ENCODE assay signal across 11 cellular contexts in genomic region chr2:216217904-216218260, GRCh38.
DNase-seq lines count a peak whose midpoint lies in the region; ATAC-seq and TF ChIP-seq lines count a peak whose summit lies in the region.
"Had no signal": no experiment of that assay in that cellular context is flagged by ENCODE, and none has a peak within 500 bp of the region (broad histone marks: within the 10 kb centered on the region; RNA-seq: fewer than 3 reads in every experiment).

No MANE protein-coding gene starts in this region.

- peak overlapping the region; percentile 76 for H3K27ac Mint-ChIP-seq in activated CD4-positive, alpha-beta T cell treated with anti-CD3 and anti-CD28 coated beads, Interleukin-2, amount 10 ng/mL, durations not matched to agents 24 days and 14 days
- H3K27ac Mint-ChIP-seq in T-helper 1 cell treated with Interleukin-12 subunit alpha and Interleukin-12 subunit beta and Interleukin-4 antibody, amounts not matched to agents 30 μg/mL and 1 μg/mL, for 36 hours, result peak overlapping the region; percentile 73

- H2AFZ ChIP-seq in osteoblast (ENCODE audit: low read length), result peak overlapping the region; percentile 18

- no peaks in the 10 kb centered on the region for H4K20me1 ChIP-seq in osteoblast (ENCODE audit: insufficient read depth, low read length)

- H3K9me3 Mint-ChIP-seq in activated CD4-positive, alpha-beta T cell treated with anti-CD3 and anti-CD28 coated beads, Interleukin-2, amount 10 ng/mL, durations not matched to agents 24 days and 14 days, result no peaks in the 10 kb centered on the region
- no peaks in the 10 kb centered on the region for H3K9me3 Mint-ChIP-seq in T-helper 1 cell treated with Interleukin-12 subunit alpha and Interleukin-12 subunit beta and Interleukin-4 antibody, amounts not matched to agents 30 μg/mL and 1 μg/mL, for 36 hours
- H3K9me3 Mint-ChIP-seq: activated CD4-positive, alpha-beta T cell treated with anti-CD3 and anti-CD28 coated beads, Interleukin-2, amount 10 ng/mL, durations not matched to agents 7 days and 5 days had no signal

- peak; percentile 44 for ATAC-seq in HG02623 (IDR thresholded peaks at IDR 0.05; ENCODE audit: unreplicated experiment)
- ATAC-seq: Right ventricle myocardium inferior had no signal

- H3K79me2 ChIP-seq in osteoblast (ENCODE audit: insufficient read depth, low read length), result no peaks in the 10 kb centered on the region

- H3K36me3 ChIP-seq in osteoblast (ENCODE audit: insufficient read depth, low read length) (no peaks in the 10 kb centered on the region), HAP-1 (replicated peaks) (peaks cover 3% of the 10 kb centered on the region; the same call in 1 of the 2 replicates)

- H3K9me3 ChIP-seq in osteoblast (ENCODE audit: low read depth, low read length) (no peaks in the 10 kb centered on the region), HAP-1 (no peaks in the 10 kb centered on the region)

- in situ Hi-C loops in HAP-1 (cut with MboI; ENCODE audit: low sequenced_read_pairs), result loop anchor here (25.0 kb wide), 1 partner anchor 444 kb away; no protein-coding TSS in a partner anchor

- H3K27ac ChIP-seq in osteoblast (ENCODE audit: low read depth, low read length), result peak overlapping the region; percentile 63

- no peak for DNase-seq in activated CD4-positive, alpha-beta T cell treated with anti-CD3 and anti-CD28 coated beads, Interleukin-2, amount 10 ng/mL, durations not matched to agents 24 days and 14 days
- no peak for DNase-seq in activated CD4-positive, alpha-beta T cell treated with anti-CD3 and anti-CD28 coated beads for 1 hour
- DNase-seq in osteoblast (ENCODE audit: insufficient read length, low spot score, missing footprints) (no peak), HAP-1 (ENCODE audit: low spot score in 2 of 2) (no peak), occipital lobe (lab: John Stamatoyannopoulos, UW) (no peak), COR-L47 (lab: John Stamatoyannopoulos, UW) (no peak)
- DNase-seq: activated CD4-positive, alpha-beta T cell treated with anti-CD3 and anti-CD28 coated beads, Interleukin-2, amount 10 ng/mL, durations not matched to agents 7 days and 5 days had no signal

- H3K4me1 ChIP-seq in osteoblast (ENCODE audit: insufficient read depth, low read length), result peaks cover 35% of the 10 kb centered on the region
- H3K4me1 ChIP-seq in HAP-1, result no peaks in the 10 kb centered on the region

- H3K4me2 ChIP-seq in osteoblast (ENCODE audit: insufficient read depth, low read length), result peak overlapping the region; percentile 61

- peaks cover 47% of the 10 kb centered on the region for H3K4me1 Mint-ChIP-seq in activated CD4-positive, alpha-beta T cell treated with anti-CD3 and anti-CD28 coated beads, Interleukin-2, amount 10 ng/mL, durations not matched to agents 24 days and 14 days
- H3K4me1 Mint-ChIP-seq in T-helper 1 cell treated with Interleukin-12 subunit alpha and Interleukin-12 subunit beta and Interleukin-4 antibody, amounts not matched to agents 30 μg/mL and 1 μg/mL, for 36 hours (ENCODE audit: low read depth), result peaks cover 50% of the 10 kb centered on the region

- peaks cover 20% of the 10 kb centered on the region for H3K36me3 Mint-ChIP-seq in activated CD4-positive, alpha-beta T cell treated with anti-CD3 and anti-CD28 coated beads, Interleukin-2, amount 10 ng/mL, durations not matched to agents 24 days and 14 days (ENCODE audit: low read depth)
- peaks cover 21% of the 10 kb centered on the region for H3K36me3 Mint-ChIP-seq in T-helper 1 cell treated with Interleukin-12 subunit alpha and Interleukin-12 subunit beta and Interleukin-4 antibody, amounts not matched to agents 30 μg/mL and 1 μg/mL, for 36 hours (ENCODE audit: low read depth)

- H3K27me3 Mint-ChIP-seq in activated CD4-positive, alpha-beta T cell treated with anti-CD3 and anti-CD28 coated beads, Interleukin-2, amount 10 ng/mL, durations not matched to agents 24 days and 14 days, result no peaks in the 10 kb centered on the region
- H3K27me3 Mint-ChIP-seq in T-helper 1 cell treated with Interleukin-12 subunit alpha and Interleukin-12 subunit beta and Interleukin-4 antibody, amounts not matched to agents 30 μg/mL and 1 μg/mL, for 36 hours (ENCODE audit: low read depth), result no peaks in the 10 kb centered on the region
- H3K27me3 Mint-ChIP-seq: activated CD4-positive, alpha-beta T cell treated with anti-CD3 and anti-CD28 coated beads, Interleukin-2, amount 10 ng/mL, durations not matched to agents 7 days and 5 days had no signal

- H3K27me3 ChIP-seq in osteoblast (ENCODE audit: insufficient read depth, low read length), result no peaks in the 10 kb centered on the region
- no peaks in the 10 kb centered on the region for H3K27me3 ChIP-seq in HAP-1 (ENCODE audit: low read depth)

- H3K4me3 Mint-ChIP-seq in activated CD4-positive, alpha-beta T cell treated with anti-CD3 and anti-CD28 coated beads, Interleukin-2, amount 10 ng/mL, durations not matched to agents 24 days and 14 days, result peak overlapping the region; percentile 46
- H3K4me3 Mint-ChIP-seq in T-helper 1 cell treated with Interleukin-12 subunit alpha and Interleukin-12 subunit beta and Interleukin-4 antibody, amounts not matched to agents 30 μg/mL and 1 μg/mL, for 36 hours, result no peak overlapping the region
- H3K4me3 Mint-ChIP-seq: activated CD4-positive, alpha-beta T cell treated with anti-CD3 and anti-CD28 coated beads, Interleukin-2, amount 10 ng/mL, durations not matched to agents 7 days and 5 days had no signal

- peak overlapping the region; percentile 5 for H3K4me3 ChIP-seq in osteoblast (ENCODE audit: insufficient read depth, low read length)
- no peak overlapping the region for H3K4me3 ChIP-seq in HAP-1
- H3K4me3 ChIP-seq: lung had no signal

- intact Hi-C loops in activated CD4-positive, alpha-beta T cell treated with anti-CD3 and anti-CD28 coated beads, Interleukin-2, amount 10 ng/mL, durations not matched to agents 24 days and 14 days (cut with micrococcal nuclease), result no loop called here

- no peak for TF ChIP-seq CTCF in osteoblast (IDR thresholded peaks at IDR 0.05; ENCODE audit: extremely low read depth, low read depth, low read length)
